Comparison of ENCODE assay signal across 8 cellular contexts in the genomic region with DNA sequence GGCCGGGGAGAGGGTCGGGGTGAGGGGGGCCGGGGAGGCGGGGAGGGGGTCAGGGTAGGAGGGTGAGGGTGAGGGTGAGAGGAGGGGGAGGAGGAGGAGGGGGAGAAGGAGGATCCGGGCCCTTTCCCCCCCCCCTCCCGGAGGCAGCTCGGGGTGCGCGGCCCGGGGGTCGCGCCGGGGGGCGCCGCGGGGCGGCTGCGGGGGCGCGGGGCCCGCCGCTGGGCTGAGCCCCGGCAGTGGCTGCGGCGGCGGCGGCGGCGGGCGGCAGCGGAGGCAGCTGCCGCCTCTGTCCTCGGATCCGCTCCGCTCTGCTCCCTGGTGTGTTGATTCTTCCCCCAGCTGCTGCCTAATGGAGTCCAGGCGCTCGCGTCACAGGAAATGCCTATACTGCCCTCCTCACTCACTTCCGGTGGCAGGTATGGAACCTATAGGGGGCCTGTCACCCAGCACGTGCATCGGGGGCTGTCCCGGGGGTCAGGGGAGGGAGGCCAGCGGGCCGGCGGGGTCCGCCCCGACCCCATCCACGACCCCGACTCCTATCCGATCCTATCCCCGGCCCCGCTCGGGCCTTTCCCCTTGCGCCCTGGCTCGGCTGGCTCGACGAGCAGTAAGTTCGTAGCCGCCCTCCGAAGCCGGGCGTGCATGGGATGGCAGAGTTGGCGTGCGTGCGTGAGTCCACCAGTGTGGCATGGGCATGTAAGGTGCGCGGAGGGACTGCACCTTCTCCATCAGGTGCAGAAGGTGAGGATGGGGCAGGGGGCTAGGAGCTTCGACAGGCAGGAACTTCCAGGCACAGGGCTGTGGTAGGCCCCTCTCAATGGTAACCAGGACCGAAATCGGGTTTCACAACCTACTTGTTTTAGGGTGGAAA. TPM values are rescaled to one million over a fixed set of nuclear protein-coding genes. Genes with fewer than 3 reads are reported as not detected.
DNase-seq lines count a peak whose midpoint lies in the region; ATAC-seq and TF ChIP-seq lines count a peak whose summit lies in the region.

WDR26 (minus strand) TSS at position 351 of the 871 bp plus-strand sequence.

- peak within 1 kb of the TSS; percentile 97 to 99 (median 98) for H3K27ac Mint-ChIP-seq in CD4-positive, CD25-positive, alpha-beta regulatory T cell

- peak within 1 kb of the TSS; percentile 93 to 97 (median 96) for H3K4me3 Mint-ChIP-seq in CD4-positive, CD25-positive, alpha-beta regulatory T cell

- peaks cover 29 to 49% (median 43%) of the 10 kb centered on the region in 4 donors for H3K4me1 Mint-ChIP-seq in CD4-positive, CD25-positive, alpha-beta regulatory T cell

- TF ChIP-seq CTCF in dorsolateral prefrontal cortex (IDR thresholded peaks at IDR 0.05 in 54 of 56, conservative IDR thresholded peaks at IDR 0.05 in 2 of 56; ENCODE audit: low read depth in 1 of 56, partially characterized antibody in 56 of 56) (peak in 19 of 56 donors; percentile 8 to 32 (median 22)), right lobe of liver (IDR thresholded peaks at IDR 0.05) (no peak)

- intact Hi-C loops in dorsolateral prefrontal cortex (cut with DNase I) (no loop called here), right lobe of liver (cut with DNase I) (no loop called here)

- no peaks in the 10 kb centered on the region for H3K9me3 ChIP-seq in CD4-positive, CD25-positive, alpha-beta regulatory T cell (ENCODE audit: control insufficient read depth in 2 of 2, low read length in 2 of 2)
- no peaks in the 10 kb centered on the region for H3K9me3 ChIP-seq in right lobe of liver

- H3K27me3 Mint-ChIP-seq in CD4-positive, CD25-positive, alpha-beta regulatory T cell, result no peaks in the 10 kb centered on the region

- ATAC-seq in CD4-positive, CD25-positive, alpha-beta regulatory T cell (ENCODE audit: low read depth in 2 of 2), result peak; percentile 86
- ATAC-seq in GM19351 (IDR thresholded peaks at IDR 0.05; ENCODE audit: unreplicated experiment), result peak; percentile 87
- peak; percentile 80 for ATAC-seq in HG03469 (IDR thresholded peaks at IDR 0.05; ENCODE audit: unreplicated experiment)
- ATAC-seq in right lobe of liver, result peak; percentile 67 to 86 (median 80)

- no peaks in the 10 kb centered on the region for H3K9me3 Mint-ChIP-seq in CD4-positive, CD25-positive, alpha-beta regulatory T cell

- 3% methylated on average over 14 of the region's 70 CpGs for WGBS in right lobe of liver (ENCODE audit: insufficient coverage, low coverage, low lambda C conversion rate, missing lambda C conversion rate)

- H3K36me3 Mint-ChIP-seq in CD4-positive, CD25-positive, alpha-beta regulatory T cell, result peaks cover 4% of the 10 kb centered on the region

- H3K4me1 ChIP-seq in CD4-positive, CD25-positive, alpha-beta regulatory T cell (ENCODE audit: control insufficient read depth, insufficient read depth, low read length, poor library complexity, severe bottlenecking), result peaks cover 50% of the 10 kb centered on the region
- peaks cover 0 to 36% (median 19%) of the 10 kb centered on the region in 4 donors for H3K4me1 ChIP-seq in right lobe of liver

- peak within 1 kb of the TSS; percentile 91 for H3K4me3 ChIP-seq in CD4-positive, CD25-positive, alpha-beta regulatory T cell (ENCODE audit: low read depth, low read length)
- H3K4me3 ChIP-seq in dorsolateral prefrontal cortex (peak within 1 kb of the TSS; percentile 71 to 97 (median 92)), right lobe of liver (peak within 1 kb of the TSS; percentile 78 to 87 (median 85))

- H3K36me3 ChIP-seq in CD4-positive, CD25-positive, alpha-beta regulatory T cell (ENCODE audit: control insufficient read depth, insufficient read depth, low read length), result peaks cover 4% of the 10 kb centered on the region
- H3K36me3 ChIP-seq in right lobe of liver, result peaks cover 0 to 3% (median 0%) of the 10 kb centered on the region in 4 donors

- peak; percentile 62 for TF ChIP-seq POLR2A in right lobe of liver (IDR thresholded peaks at IDR 0.05)

- peak; percentile 83 to 93 (median 87) for DNase-seq in CD4-positive, CD25-positive, alpha-beta regulatory T cell
- DNase-seq in NCI-H82 (lab: John Stamatoyannopoulos, UW) (peak; percentile 97), dorsolateral prefrontal cortex (peak; percentile 67 to 93 (median 88)), right lobe of liver (peak; percentile 83 to 88 (median 86))
- DNase-seq in activated CD4-positive, alpha-beta T cell treated with anti-CD3 and anti-CD28 coated beads, Interleukin-2, amount 50 U/mL, for 48 hours, result peak; percentile 81 to 87
- peak; percentile 71 to 82 for DNase-seq in stimulated activated CD4-positive, alpha-beta T cell treated with anti-CD3 and anti-CD28 coated beads, Interleukin-4, amount 100 ng/mL, for 4 hours

- H3K27ac ChIP-seq in CD4-positive, CD25-positive, alpha-beta regulatory T cell (ENCODE audit: insufficient read depth, low read length, poor library complexity, severe bottlenecking), result peak within 1 kb of the TSS; percentile 92
- H3K27ac ChIP-seq in dorsolateral prefrontal cortex (peak within 1 kb of the TSS; percentile 74 to 98 (median 93)), right lobe of liver (peak within 1 kb of the TSS; percentile 89 to 95 (median 90))

- no peaks in the 10 kb centered on the region for H3K27me3 ChIP-seq in CD4-positive, CD25-positive, alpha-beta regulatory T cell (ENCODE audit: control insufficient read depth, insufficient read depth, low read length)
- H3K27me3 ChIP-seq in dorsolateral prefrontal cortex, result no peaks in the 10 kb centered on the region
- H3K27me3 ChIP-seq in right lobe of liver, result no peaks in the 10 kb centered on the region

RNA-seq across cellular contexts. Expression of gene WDR26, which starts in this region (rescaled TPM):
- 209 TPM for total RNA-seq in CD4-positive, CD25-positive, alpha-beta regulatory T cell
- 1 to 10 TPM; 2.6 to 5.3 (median 3.3) TPM for polyA plus RNA-seq in CD4-positive, CD25-positive, alpha-beta regulatory T cell
- total RNA-seq in dorsolateral prefrontal cortex, result 10 to 100 TPM; 54.5 to 95.7 (median 71.1) TPM
- total RNA-seq in right lobe of liver, result 10 to 100 TPM; 27.2 to 46.8 (median 40.1) TPM

Comparison
In these comparisons a context has a peak if more than half of its experiments do, and no peak if none do; other contexts are left out.
1. Peak in every context shown above with its lines: DNase-seq, ATAC-seq, H3K4me3 ChIP-seq and H3K27ac ChIP-seq.